26 cellular contexts compared by ENCODE assay signal in the genomic region with DNA sequence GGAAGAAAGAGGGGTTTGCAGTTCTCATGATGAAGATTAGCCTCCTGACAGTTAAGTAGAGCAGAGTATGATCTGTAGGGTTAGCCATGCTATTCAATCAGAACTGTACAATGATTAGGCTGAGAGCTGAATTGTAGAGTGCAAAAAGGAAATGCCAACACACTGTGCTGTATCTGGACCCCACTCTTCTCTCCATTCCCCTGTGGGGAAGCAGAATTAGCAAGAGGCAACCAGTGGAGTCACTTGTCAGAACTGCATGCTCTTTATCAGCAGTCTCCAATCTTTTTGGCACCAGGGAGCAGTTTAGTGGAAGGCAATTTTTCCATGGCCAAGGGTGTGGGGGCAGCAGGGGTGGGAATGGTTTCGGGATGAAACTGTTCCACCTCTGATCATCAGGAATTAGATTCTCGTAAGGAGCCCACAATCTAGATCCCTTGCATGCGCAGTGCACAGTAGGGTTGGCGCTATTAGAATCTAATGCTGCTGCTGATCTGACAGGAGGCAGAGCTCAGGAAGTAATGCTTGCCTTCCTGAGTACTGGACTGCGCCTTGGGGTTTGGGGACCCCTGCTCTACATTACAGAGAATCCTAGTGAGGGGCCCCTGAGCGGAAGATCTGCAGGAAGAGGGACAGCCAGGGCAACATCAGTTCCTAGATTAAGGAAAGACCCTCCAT. TPM values are rescaled to one million over a fixed set of nuclear protein-coding genes. Genes with fewer than 3 reads are reported as not detected.
DNase-seq lines count a peak whose midpoint lies in the region; ATAC-seq and TF ChIP-seq lines count a peak whose summit lies in the region.
"Had no signal": no experiment of that assay in that cellular context is flagged by ENCODE, and none has a peak within 500 bp of the region (broad histone marks: within the 10 kb centered on the region; RNA-seq: fewer than 3 reads in every experiment).

No MANE protein-coding gene starts in this region.

- H3K27me3 ChIP-seq in breast epithelium, result no peaks in the 10 kb centered on the region
- H3K27me3 ChIP-seq in adrenal gland, result no peaks in the 10 kb centered on the region
- no peaks in the 10 kb centered on the region for H3K27me3 ChIP-seq in spleen (replicated peaks in 1 of 7)

- no TSS peak for BruUV-seq in MCF 10A (replicated peaks; lab: Mats Ljungman, UMichigan)

- WGBS in adrenal gland, 4 donors, result 88 to 92% (median 90%) methylated on average over 6 of the region's 6 CpGs
- 83 to 93% (median 91%) methylated on average over 6 of the region's 6 CpGs for WGBS in spleen, 5 donors

- TF ChIP-seq POLR2A in breast epithelium (IDR thresholded peaks at IDR 0.05) (no peak), adrenal gland (IDR thresholded peaks at IDR 0.05) (no peak), spleen (IDR thresholded peaks at IDR 0.05) (no peak)

- CTCF ChIA-PET in MCF 10A (lab: Yijun Ruan, JAX), result interaction anchor here (0.8 kb wide), 1 partner anchor 129 kb away, joined by 3 read pairs; no protein-coding TSS in a partner anchor

- H3K4me1 ChIP-seq in breast epithelium (peaks cover 0 to 5% of the 10 kb centered on the region in 2 donors), adrenal gland (replicated peaks in 1 of 2) (peaks cover 0 to 18% of the 10 kb centered on the region in 2 donors), spleen (peaks cover 2 to 71% (median 54%) of the 10 kb centered on the region in 6 donors)

- intact Hi-C loops in breast epithelium (cut with DNase I; ENCODE audit: low total_unique reads), result no loop called here
- intact Hi-C loops in MCF 10A (cut with micrococcal nuclease), result no loop called here
- intact Hi-C loops in left cardiac atrium (cut with DNase I), result no loop called here
- intact Hi-C loops in adrenal gland (cut with DNase I), result no loop called here
- intact Hi-C loops in spleen (cut with DNase I; ENCODE audit: low total_unique reads), result no loop called here

- TF ChIP-seq CTCF in breast epithelium (IDR thresholded peaks at IDR 0.05), result no peak
- TF ChIP-seq CTCF in MCF 10A (IDR thresholded peaks at IDR 0.05; ENCODE audit: unreplicated experiment), result no peak
- no peak for TF ChIP-seq CTCF in adrenal gland (IDR thresholded peaks at IDR 0.05)
- TF ChIP-seq CTCF in spleen (IDR thresholded peaks at IDR 0.05 in 8 of 11, conservative IDR thresholded peaks at IDR 0.05 in 3 of 11), result no peak

- H3K36me3 Mint-ChIP-seq in MCF 10A (ENCODE audit: insufficient read depth, unreplicated experiment), result peaks cover 6% of the 10 kb centered on the region
- H3K36me3 Mint-ChIP-seq in stimulated activated effector memory CD8-positive, alpha-beta T cell treated with anti-CD3 and anti-CD28 coated beads, Interleukin-12 subunit alpha, Interleukin-12 subunit beta, amount 100 ng/mL, for 72 hours, result no peaks in the 10 kb centered on the region
- H3K36me3 Mint-ChIP-seq: activated naive CD8-positive, alpha-beta T cell treated with anti-CD3 and anti-CD28 coated beads, Interleukin-2, amount 10 ng/mL, durations not matched to agents 7 days and 5 days; CD4-positive, alpha-beta memory T cell; immature natural killer cell had no signal

- ATAC-seq in SK-N-SH treated with all-trans-retinoic acid at 6 μM for 48 hours, result peak; percentile 75
- ATAC-seq in left cardiac atrium, result peak; percentile 28 to 29
- ATAC-seq in stimulated activated effector memory CD8-positive, alpha-beta T cell treated with anti-CD3 and anti-CD28 coated beads, Interleukin-12 subunit alpha, Interleukin-12 subunit beta, amount 100 ng/mL, for 72 hours, result peak; percentile 39
- ATAC-seq: left lobe of liver, mucosa of descending colon, PC-3 had no signal

- no peak overlapping the region for H3K27ac Mint-ChIP-seq in MCF 10A (ENCODE audit: low read depth, unreplicated experiment)
- H3K27ac Mint-ChIP-seq in stimulated activated effector memory CD8-positive, alpha-beta T cell treated with anti-CD3 and anti-CD28 coated beads, Interleukin-12 subunit alpha, Interleukin-12 subunit beta, amount 100 ng/mL, for 72 hours, result no peak overlapping the region
- H3K27ac Mint-ChIP-seq: activated naive CD8-positive, alpha-beta T cell treated with anti-CD3 and anti-CD28 coated beads, Interleukin-2, amount 10 ng/mL, durations not matched to agents 7 days and 5 days; CD4-positive, alpha-beta memory T cell; immature natural killer cell; nephron progenitor cell had no signal

- DNase-seq in breast epithelium (ENCODE audit: low spot score in 2 of 2), result no peak
- no peak for DNase-seq in MCF 10A (ENCODE audit: unreplicated experiment)
- no peak for DNase-seq in left cardiac atrium
- DNase-seq in stimulated activated effector memory CD8-positive, alpha-beta T cell treated with anti-CD3 and anti-CD28 coated beads, Interleukin-12 subunit alpha, Interleukin-12 subunit beta, amount 100 ng/mL, for 72 hours (ENCODE audit: low spot score in 2 of 2), result no peak
- DNase-seq in adrenal gland, result no peak
- DNase-seq in stimulated activated naive CD4-positive, alpha-beta T cell (lab: John Stamatoyannopoulos, UW), result no peak
- DNase-seq in spleen, result no peak
- DNase-seq: activated effector memory CD4-positive, alpha-beta T cell treated with anti-CD3 and anti-CD28 coated beads, Interleukin-2, amount 50 U/mL, for 16 hours; activated naive CD8-positive, alpha-beta T cell treated with anti-CD3 and anti-CD28 coated beads, Interleukin-2, amount 10 ng/mL, durations not matched to agents 7 days and 5 days; CD4-positive, alpha-beta memory T cell; DMS153; GDM1; H7; hippocampal formation; immature natural killer cell; mucosa of descending colon; NCI-H1092 treated with DMSO at 0.1 percent for 48 hours; NCI-H446 treated with DMSO at 0.1 percent for 48 hours; nephron progenitor cell; PC-3; SIG-M5; stimulated activated CD8-positive, alpha-beta memory T cell treated with anti-CD3 and anti-CD28 coated beads, Interleukin-4, amount 100 ng/mL, for 48 hours; T-helper 1 cell had no signal

- H3K4me1 Mint-ChIP-seq in MCF 10A (ENCODE audit: insufficient read depth, unreplicated experiment), result peaks cover 23% of the 10 kb centered on the region
- H3K4me1 Mint-ChIP-seq in stimulated activated effector memory CD8-positive, alpha-beta T cell treated with anti-CD3 and anti-CD28 coated beads, Interleukin-12 subunit alpha, Interleukin-12 subunit beta, amount 100 ng/mL, for 72 hours, result no peaks in the 10 kb centered on the region
- H3K4me1 Mint-ChIP-seq: activated naive CD8-positive, alpha-beta T cell treated with anti-CD3 and anti-CD28 coated beads, Interleukin-2, amount 10 ng/mL, durations not matched to agents 7 days and 5 days; CD4-positive, alpha-beta memory T cell; immature natural killer cell had no signal

- no peaks in the 10 kb centered on the region for H3K27me3 Mint-ChIP-seq in MCF 10A (ENCODE audit: insufficient read depth, unreplicated experiment)

- H3K9me3 ChIP-seq in breast epithelium, result no peaks in the 10 kb centered on the region
- no peaks in the 10 kb centered on the region for H3K9me3 ChIP-seq in adrenal gland (replicated peaks in 1 of 3)
- no peaks in the 10 kb centered on the region for H3K9me3 ChIP-seq in spleen
- H3K9me3 ChIP-seq: mucosa of descending colon had no signal

- no peaks in the 10 kb centered on the region for H3K9me3 Mint-ChIP-seq in MCF 10A (ENCODE audit: unreplicated experiment)
- H3K9me3 Mint-ChIP-seq in stimulated activated effector memory CD8-positive, alpha-beta T cell treated with anti-CD3 and anti-CD28 coated beads, Interleukin-12 subunit alpha, Interleukin-12 subunit beta, amount 100 ng/mL, for 72 hours, result no peaks in the 10 kb centered on the region
- H3K9me3 Mint-ChIP-seq: activated naive CD8-positive, alpha-beta T cell treated with anti-CD3 and anti-CD28 coated beads, Interleukin-2, amount 10 ng/mL, durations not matched to agents 7 days and 5 days; immature natural killer cell; nephron progenitor cell had no signal

- H3K27ac ChIP-seq in breast epithelium, result peak overlapping the region; percentile 36 to 53
- no peak overlapping the region for H3K27ac ChIP-seq in adrenal gland
- H3K27ac ChIP-seq in spleen, result peak overlapping the region in 1 of 8 donors; percentile 17
- H3K27ac ChIP-seq: 22Rv1 had no signal

- H3K36me3 ChIP-seq in breast epithelium, result no peaks in the 10 kb centered on the region
- no peaks in the 10 kb centered on the region for H3K36me3 ChIP-seq in adrenal gland (replicated peaks in 1 of 2)
- H3K36me3 ChIP-seq in spleen, result no peaks in the 10 kb centered on the region

- H3K4me3 Mint-ChIP-seq in MCF 10A (ENCODE audit: unreplicated experiment), result no peak overlapping the region
- H3K4me3 Mint-ChIP-seq in stimulated activated effector memory CD8-positive, alpha-beta T cell treated with anti-CD3 and anti-CD28 coated beads, Interleukin-12 subunit alpha, Interleukin-12 subunit beta, amount 100 ng/mL, for 72 hours, result no peak overlapping the region
- H3K4me3 Mint-ChIP-seq: activated naive CD8-positive, alpha-beta T cell treated with anti-CD3 and anti-CD28 coated beads, Interleukin-2, amount 10 ng/mL, durations not matched to agents 7 days and 5 days; CD4-positive, alpha-beta memory T cell; immature natural killer cell; nephron progenitor cell had no signal

- POLR2A ChIA-PET in MCF 10A (lab: Yijun Ruan, JAX), result interaction anchor here (0.9 kb wide), 1 partner anchor 17 kb away, joined by 3 read pairs; no protein-coding TSS in a partner anchor

- no peak overlapping the region for H3K4me3 ChIP-seq in breast epithelium
- H3K4me3 ChIP-seq in adrenal gland, result no peak overlapping the region
- no peak overlapping the region for H3K4me3 ChIP-seq in spleen
- H3K4me3 ChIP-seq: mucosa of descending colon had no signal

TF ChIP-seq in SK-N-SH treated with all-trans-retinoic acid at 6 μM for 48 hours, 23 proteins besides CTCF, POLR2A, EP300 and RAD21:
- TF ChIP-seq ZNF565 (CRISPR knock-in tag; conservative IDR thresholded peaks at IDR 0.05; ENCODE audit: low read depth) (no peak), ZFP3 (CRISPR knock-in tag; IDR thresholded peaks at IDR 0.05) (no peak), ARNTL (CRISPR knock-in tag; IDR thresholded peaks at IDR 0.05; ENCODE audit: borderline replicate concordance, low read depth) (no peak)

RNA-seq across cellular contexts. Expression of gene TBC1D9, which starts 19.4 kb away (rescaled TPM):
- total RNA-seq in breast epithelium (100 to 1,000 TPM in 2 of 3 donors, 10 to 100 TPM in 1; 28.3 to 195 (median 152) TPM), MCF 10A (2022) (17.4 and 23.2 TPM in 2 replicates), left cardiac atrium (10 to 100 TPM; 15.6 to 17.2 TPM), adrenal gland (10 to 100 TPM in 7 of 8 donors, 1 to 10 TPM in 1; 8.2 to 27.7 (median 16.3) TPM), spleen (10 to 100 TPM; 73.5 to 99.1 (median 81.2) TPM)
- polyA plus RNA-seq in adrenal gland (10 to 100 TPM in 1 of 3 donors, 1 to 10 TPM in 2; 3.8 to 14.4 (median 7.5) TPM), spleen (10 to 100 TPM; 11.6 to 31.2 (median 26.4) TPM)

Comparison
In these comparisons a context has a peak if more than half of its experiments do, and no peak if none do; other contexts are left out.
1. H3K27ac ChIP-seq: peak in breast epithelium (2 of 2); none in adrenal gland (0 of 5).
2. Peak in every context shown above with its lines, with median percentiles within 50 percentile points of each other: ATAC-seq.